In the genomic region with DNA sequence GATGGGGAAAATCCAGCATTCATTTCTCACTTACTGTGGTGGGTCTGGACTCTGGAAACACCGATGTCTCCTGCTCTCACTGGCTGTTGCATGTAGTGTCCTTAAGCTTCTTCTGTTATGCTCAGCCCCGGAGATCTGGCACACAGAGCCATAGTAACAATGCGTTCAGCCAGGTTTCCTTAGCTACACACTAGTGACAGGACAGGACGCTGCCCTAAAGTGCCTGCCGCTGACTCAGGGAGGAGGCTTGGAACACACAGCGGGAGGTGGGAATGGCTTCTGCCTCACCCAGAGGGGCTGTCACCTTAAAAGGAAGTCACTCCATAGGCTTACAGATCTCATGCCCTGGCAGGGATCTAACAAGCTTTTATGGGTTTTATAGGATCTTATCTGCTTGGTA, we compare ENCODE assay signal across 10 cellular contexts.
DNase-seq lines count a peak whose midpoint lies in the region; ATAC-seq and TF ChIP-seq lines count a peak whose summit lies in the region.
"Had no signal": no experiment of that assay in that cellular context is flagged by ENCODE, and none has a peak within 500 bp of the region (broad histone marks: within the 10 kb centered on the region; RNA-seq: fewer than 3 reads in every experiment).

No MANE protein-coding gene starts in this region.

- H3K27ac ChIP-seq in Karpas-422 (ENCODE audit: low read length) = no peak overlapping the region
- H3K27ac ChIP-seq: 22Rv1, skin epidermis had no signal

- no peaks in the 10 kb centered on the region for H3K36me3 ChIP-seq in Karpas-422 (ENCODE audit: insufficient read depth, low read length)

- no peak for TF ChIP-seq CTCF in brain (conservative IDR thresholded peaks at IDR 0.05)
- no peak for TF ChIP-seq CTCF in type B pancreatic cell (conservative IDR thresholded peaks at IDR 0.05)

- H3K27ac Mint-ChIP-seq in brain (peak overlapping the region in 4 of 5 experiments; percentile 30 to 54 (median 37)), type B pancreatic cell (peak overlapping the region; percentile 68)
- no peak overlapping the region for H3K27ac Mint-ChIP-seq in activated naive CD4-positive, alpha-beta T cell treated with anti-CD3 and anti-CD28 coated beads, Interleukin-2, amount 50 U/mL, for 72 hours

- H3K9me2 ChIP-seq in Karpas-422 (replicated peaks; ENCODE audit: insufficient read depth, low read length) = no peaks in the 10 kb centered on the region

- H3K9ac ChIP-seq in Karpas-422 (ENCODE audit: low read length) = no peak overlapping the region

- ATAC-seq in activated naive CD4-positive, alpha-beta T cell treated with anti-CD3 and anti-CD28 coated beads, Interleukin-2, amount 50 U/mL, for 72 hours = no peak

- no peaks in the 10 kb centered on the region for H3K27me3 ChIP-seq in Karpas-422 (ENCODE audit: low read length)

- no peak overlapping the region for H3K4me2 ChIP-seq in Karpas-422 (ENCODE audit: low read depth, low read length, poor library complexity, severe bottlenecking)

- no peaks in the 10 kb centered on the region for H4K20me1 ChIP-seq in Karpas-422 (ENCODE audit: insufficient read depth, low read depth, low read length)

- H3K4me1 Mint-ChIP-seq in brain (peaks cover 37% of the 10 kb centered on the region), type B pancreatic cell (ENCODE audit: unreplicated experiment) (peaks cover 4% of the 10 kb centered on the region)

- no peaks in the 10 kb centered on the region for H3K4me1 ChIP-seq in Karpas-422 (ENCODE audit: low read length)

- DNase-seq in DMS 273 (lab: John Stamatoyannopoulos, UW; ENCODE audit: unreplicated experiment) (peak; percentile 43), DMS 273 treated with DMSO at 0.1 percent for 48 hours (lab: John Stamatoyannopoulos, UW) (no peak), iPS-NIHi11 (ENCODE audit: low spot score) (peak; percentile 55), type B pancreatic cell (ENCODE audit: extremely low spot score, unreplicated experiment) (no peak), NOMO-1 treated with DMSO at 0.1 percent for 48 hours (lab: John Stamatoyannopoulos, UW; ENCODE audit: unreplicated experiment) (no peak), Karpas-422 (no peak)
- no peak for DNase-seq in activated naive CD4-positive, alpha-beta T cell treated with anti-CD3 and anti-CD28 coated beads, Interleukin-2, amount 50 U/mL, for 72 hours (ENCODE audit: low spot score in 2 of 2)

- H3K79me2 ChIP-seq in Karpas-422 (ENCODE audit: low read length) = no peaks in the 10 kb centered on the region

- H3K4me3 ChIP-seq in Karpas-422 (ENCODE audit: low read length) = no peak overlapping the region
- H3K4me3 ChIP-seq: skin epidermis had no signal

- H3K4me3 Mint-ChIP-seq in brain (peak overlapping the region in 2 of 5 experiments; percentile 38 to 39), type B pancreatic cell (peak overlapping the region; percentile 66)

- H3K9me3 ChIP-seq in Karpas-422 (ENCODE audit: low read length) = no peaks in the 10 kb centered on the region

- no peak overlapping the region for H2AFZ ChIP-seq in Karpas-422 (ENCODE audit: low read length)

- H3K9me3 Mint-ChIP-seq in brain (no peaks in the 10 kb centered on the region), type B pancreatic cell (peaks cover 4% of the 10 kb centered on the region)
- H3K9me3 Mint-ChIP-seq in activated naive CD4-positive, alpha-beta T cell treated with anti-CD3 and anti-CD28 coated beads, Interleukin-2, amount 50 U/mL, for 72 hours = no peaks in the 10 kb centered on the region

- H3K36me3 Mint-ChIP-seq in brain = no peaks in the 10 kb centered on the region
- no peaks in the 10 kb centered on the region for H3K36me3 Mint-ChIP-seq in type B pancreatic cell
- no peaks in the 10 kb centered on the region for H3K36me3 Mint-ChIP-seq in activated naive CD4-positive, alpha-beta T cell treated with anti-CD3 and anti-CD28 coated beads, Interleukin-2, amount 50 U/mL, for 72 hours

- H3K27me3 Mint-ChIP-seq in brain (peaks cover 2% of the 10 kb centered on the region), type B pancreatic cell (no peaks in the 10 kb centered on the region)

Comparison
In these comparisons a context has a peak if more than half of its experiments do, and no peak if none do; other contexts are left out.
1. DNase-seq: peak in DMS 273 (single experiment) and iPS-NIHi11 (single experiment); none in DMS 273 treated with DMSO at 0.1 percent for 48 hours (single experiment), type B pancreatic cell (single experiment), NOMO-1 treated with DMSO at 0.1 percent for 48 hours (single experiment), Karpas-422 (single experiment) and activated naive CD4-positive, alpha-beta T cell treated with anti-CD3 and anti-CD28 coated beads, Interleukin-2, amount 50 U/mL, for 72 hours (0 of 2).
2. H3K27ac Mint-ChIP-seq: peak in brain (4 of 5) and type B pancreatic cell (single experiment); none in activated naive CD4-positive, alpha-beta T cell treated with anti-CD3 and anti-CD28 coated beads, Interleukin-2, amount 50 U/mL, for 72 hours (0 of 2).